1 cellular context compared by ENCODE assay signal in the genomic region with DNA sequence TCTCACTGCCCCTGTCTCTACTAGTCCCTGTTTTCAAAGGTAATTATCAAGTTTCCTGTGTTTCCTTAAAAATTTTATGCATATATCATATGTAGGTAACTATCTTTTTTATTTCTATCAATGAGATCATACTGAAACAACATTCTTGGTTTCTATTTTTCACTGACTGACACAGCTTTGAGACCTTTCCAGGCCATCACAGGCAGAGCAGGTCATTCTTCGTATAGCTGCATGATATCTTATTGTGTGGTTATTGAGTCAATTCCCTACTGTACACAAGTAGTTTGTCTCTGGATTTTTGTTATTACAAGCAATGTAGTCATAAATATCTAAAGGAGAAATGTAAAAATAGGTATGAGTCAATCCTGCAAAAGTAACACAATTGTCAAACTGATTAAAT.
A peak's percentile ranks its signal among the peaks of the same experiment; 100 is the strongest.
TF ChIP-seq lines count a peak whose summit lies in the region.

No MANE protein-coding gene starts in this region.

TF ChIP-seq in GM12878, 131 proteins besides CTCF, POLR2A, EP300 and RAD21 (continued from another document):
- TF ChIP-seq SP1 (IDR thresholded peaks at IDR 0.05; ENCODE audit: low read depth, low read length) (no peak), ZBED1 (IDR thresholded peaks at IDR 0.05; ENCODE audit: borderline replicate concordance) (no peak), HDAC6 (IDR thresholded peaks at IDR 0.05; ENCODE audit: unreplicated experiment) (no peak), MYB (IDR thresholded peaks at IDR 0.05; ENCODE audit: borderline replicate concordance, low read depth, low read length) (no peak), CHD2 (IDR thresholded peaks at IDR 0.05; ENCODE audit: borderline replicate concordance, low read depth, low read length) (no peak), SPI1 (IDR thresholded peaks at IDR 0.05; ENCODE audit: borderline replicate concordance, insufficient read depth, low read depth, low read length) (no peak), MEF2B (IDR thresholded peaks at IDR 0.05; ENCODE audit: partially characterized antibody, poor library complexity, severe bottlenecking) (no peak), CBX3 (IDR thresholded peaks at IDR 0.05; ENCODE audit: borderline replicate concordance, low read depth) (no peak), CBX5 (IDR thresholded peaks at IDR 0.05; ENCODE audit: low read depth) (no peak), RCOR1 (conservative IDR thresholded peaks at IDR 0.05; ENCODE audit: low read depth, low read length) (no peak), GABPA (IDR thresholded peaks at IDR 0.05; ENCODE audit: low read depth) (no peak), TAF1 (IDR thresholded peaks at IDR 0.05; ENCODE audit: borderline replicate concordance, low read depth, low read length) (no peak), BRCA1 (IDR thresholded peaks at IDR 0.05; ENCODE audit: low read depth, low read length) (no peak), SMC3 (IDR thresholded peaks at IDR 0.05; ENCODE audit: borderline replicate concordance, low read length) (no peak), CBFB (IDR thresholded peaks at IDR 0.05; ENCODE audit: low read depth) (no peak), CHD1 (IDR thresholded peaks at IDR 0.05; ENCODE audit: low read depth, low read length) (no peak), STAT3 (IDR thresholded peaks at IDR 0.05; ENCODE audit: low read depth, low read length) (no peak), ZNF274 (IDR thresholded peaks at IDR 0.05; ENCODE audit: insufficient read depth, insufficient read length) (no peak), ATF7 (IDR thresholded peaks at IDR 0.05; ENCODE audit: low read depth) (peak; percentile 54), NFIC (IDR thresholded peaks at IDR 0.05; ENCODE audit: low read depth, low read length) (peak; percentile 73; the same call in 1 of the 2 replicates), ESRRA (IDR thresholded peaks at IDR 0.05; ENCODE audit: low read length) (no peak), MTA2 (IDR thresholded peaks at IDR 0.05; ENCODE audit: low read depth) (no peak), ZNF207 (IDR thresholded peaks at IDR 0.05; ENCODE audit: borderline replicate concordance) (no peak)
- TF ChIP-seq, protein P1, sequence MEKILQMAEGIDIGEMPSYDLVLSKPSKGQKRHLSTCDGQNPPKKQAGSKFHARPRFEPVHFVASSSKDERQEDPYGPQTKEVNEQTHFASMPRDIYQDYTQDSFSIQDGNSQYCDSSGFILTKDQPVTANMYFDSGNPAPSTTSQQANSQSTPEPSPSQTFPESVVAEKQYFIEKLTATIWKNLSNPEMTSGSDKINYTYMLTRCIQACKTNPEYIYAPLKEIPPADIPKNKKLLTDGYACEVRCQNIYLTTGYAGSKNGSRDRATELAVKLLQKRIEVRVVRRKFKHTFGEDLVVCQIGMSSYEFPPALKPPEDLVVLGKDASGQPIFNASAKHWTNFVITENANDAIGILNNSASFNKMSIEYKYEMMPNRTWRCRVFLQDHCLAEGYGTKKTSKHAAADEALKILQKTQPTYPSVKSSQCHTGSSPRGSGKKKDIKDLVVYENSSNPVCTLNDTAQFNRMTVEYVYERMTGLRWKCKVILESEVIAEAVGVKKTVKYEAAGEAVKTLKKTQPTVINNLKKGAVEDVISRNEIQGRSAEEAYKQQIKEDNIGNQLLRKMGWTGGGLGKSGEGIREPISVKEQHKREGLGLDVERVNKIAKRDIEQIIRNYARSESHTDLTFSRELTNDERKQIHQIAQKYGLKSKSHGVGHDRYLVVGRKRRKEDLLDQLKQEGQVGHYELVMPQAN (conservative IDR thresholded peaks at IDR 0.05), result no peak
- TF ChIP-seq, protein P2, sequence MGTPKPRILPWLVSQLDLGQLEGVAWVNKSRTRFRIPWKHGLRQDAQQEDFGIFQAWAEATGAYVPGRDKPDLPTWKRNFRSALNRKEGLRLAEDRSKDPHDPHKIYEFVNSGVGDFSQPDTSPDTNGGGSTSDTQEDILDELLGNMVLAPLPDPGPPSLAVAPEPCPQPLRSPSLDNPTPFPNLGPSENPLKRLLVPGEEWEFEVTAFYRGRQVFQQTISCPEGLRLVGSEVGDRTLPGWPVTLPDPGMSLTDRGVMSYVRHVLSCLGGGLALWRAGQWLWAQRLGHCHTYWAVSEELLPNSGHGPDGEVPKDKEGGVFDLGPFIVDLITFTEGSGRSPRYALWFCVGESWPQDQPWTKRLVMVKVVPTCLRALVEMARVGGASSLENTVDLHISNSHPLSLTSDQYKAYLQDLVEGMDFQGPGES (IDR thresholded peaks at IDR 0.05), result no peak
- TF ChIP-seq, protein P3, sequence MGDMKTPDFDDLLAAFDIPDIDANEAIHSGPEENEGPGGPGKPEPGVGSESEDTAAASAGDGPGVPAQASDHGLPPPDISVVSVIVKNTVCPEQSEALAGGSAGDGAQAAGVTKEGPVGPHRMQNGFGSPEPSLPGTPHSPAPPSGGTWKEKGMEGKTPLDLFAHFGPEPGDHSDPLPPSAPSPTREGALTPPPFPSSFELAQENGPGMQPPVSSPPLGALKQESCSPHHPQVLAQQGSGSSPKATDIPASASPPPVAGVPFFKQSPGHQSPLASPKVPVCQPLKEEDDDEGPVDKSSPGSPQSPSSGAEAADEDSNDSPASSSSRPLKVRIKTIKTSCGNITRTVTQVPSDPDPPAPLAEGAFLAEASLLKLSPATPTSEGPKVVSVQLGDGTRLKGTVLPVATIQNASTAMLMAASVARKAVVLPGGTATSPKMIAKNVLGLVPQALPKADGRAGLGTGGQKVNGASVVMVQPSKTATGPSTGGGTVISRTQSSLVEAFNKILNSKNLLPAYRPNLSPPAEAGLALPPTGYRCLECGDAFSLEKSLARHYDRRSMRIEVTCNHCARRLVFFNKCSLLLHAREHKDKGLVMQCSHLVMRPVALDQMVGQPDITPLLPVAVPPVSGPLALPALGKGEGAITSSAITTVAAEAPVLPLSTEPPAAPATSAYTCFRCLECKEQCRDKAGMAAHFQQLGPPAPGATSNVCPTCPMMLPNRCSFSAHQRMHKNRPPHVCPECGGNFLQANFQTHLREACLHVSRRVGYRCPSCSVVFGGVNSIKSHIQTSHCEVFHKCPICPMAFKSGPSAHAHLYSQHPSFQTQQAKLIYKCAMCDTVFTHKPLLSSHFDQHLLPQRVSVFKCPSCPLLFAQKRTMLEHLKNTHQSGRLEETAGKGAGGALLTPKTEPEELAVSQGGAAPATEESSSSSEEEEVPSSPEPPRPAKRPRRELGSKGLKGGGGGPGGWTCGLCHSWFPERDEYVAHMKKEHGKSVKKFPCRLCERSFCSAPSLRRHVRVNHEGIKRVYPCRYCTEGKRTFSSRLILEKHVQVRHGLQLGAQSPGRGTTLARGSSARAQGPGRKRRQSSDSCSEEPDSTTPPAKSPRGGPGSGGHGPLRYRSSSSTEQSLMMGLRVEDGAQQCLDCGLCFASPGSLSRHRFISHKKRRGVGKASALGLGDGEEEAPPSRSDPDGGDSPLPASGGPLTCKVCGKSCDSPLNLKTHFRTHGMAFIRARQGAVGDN (IDR thresholded peaks at IDR 0.05), result no peak
- TF ChIP-seq, protein P4, sequence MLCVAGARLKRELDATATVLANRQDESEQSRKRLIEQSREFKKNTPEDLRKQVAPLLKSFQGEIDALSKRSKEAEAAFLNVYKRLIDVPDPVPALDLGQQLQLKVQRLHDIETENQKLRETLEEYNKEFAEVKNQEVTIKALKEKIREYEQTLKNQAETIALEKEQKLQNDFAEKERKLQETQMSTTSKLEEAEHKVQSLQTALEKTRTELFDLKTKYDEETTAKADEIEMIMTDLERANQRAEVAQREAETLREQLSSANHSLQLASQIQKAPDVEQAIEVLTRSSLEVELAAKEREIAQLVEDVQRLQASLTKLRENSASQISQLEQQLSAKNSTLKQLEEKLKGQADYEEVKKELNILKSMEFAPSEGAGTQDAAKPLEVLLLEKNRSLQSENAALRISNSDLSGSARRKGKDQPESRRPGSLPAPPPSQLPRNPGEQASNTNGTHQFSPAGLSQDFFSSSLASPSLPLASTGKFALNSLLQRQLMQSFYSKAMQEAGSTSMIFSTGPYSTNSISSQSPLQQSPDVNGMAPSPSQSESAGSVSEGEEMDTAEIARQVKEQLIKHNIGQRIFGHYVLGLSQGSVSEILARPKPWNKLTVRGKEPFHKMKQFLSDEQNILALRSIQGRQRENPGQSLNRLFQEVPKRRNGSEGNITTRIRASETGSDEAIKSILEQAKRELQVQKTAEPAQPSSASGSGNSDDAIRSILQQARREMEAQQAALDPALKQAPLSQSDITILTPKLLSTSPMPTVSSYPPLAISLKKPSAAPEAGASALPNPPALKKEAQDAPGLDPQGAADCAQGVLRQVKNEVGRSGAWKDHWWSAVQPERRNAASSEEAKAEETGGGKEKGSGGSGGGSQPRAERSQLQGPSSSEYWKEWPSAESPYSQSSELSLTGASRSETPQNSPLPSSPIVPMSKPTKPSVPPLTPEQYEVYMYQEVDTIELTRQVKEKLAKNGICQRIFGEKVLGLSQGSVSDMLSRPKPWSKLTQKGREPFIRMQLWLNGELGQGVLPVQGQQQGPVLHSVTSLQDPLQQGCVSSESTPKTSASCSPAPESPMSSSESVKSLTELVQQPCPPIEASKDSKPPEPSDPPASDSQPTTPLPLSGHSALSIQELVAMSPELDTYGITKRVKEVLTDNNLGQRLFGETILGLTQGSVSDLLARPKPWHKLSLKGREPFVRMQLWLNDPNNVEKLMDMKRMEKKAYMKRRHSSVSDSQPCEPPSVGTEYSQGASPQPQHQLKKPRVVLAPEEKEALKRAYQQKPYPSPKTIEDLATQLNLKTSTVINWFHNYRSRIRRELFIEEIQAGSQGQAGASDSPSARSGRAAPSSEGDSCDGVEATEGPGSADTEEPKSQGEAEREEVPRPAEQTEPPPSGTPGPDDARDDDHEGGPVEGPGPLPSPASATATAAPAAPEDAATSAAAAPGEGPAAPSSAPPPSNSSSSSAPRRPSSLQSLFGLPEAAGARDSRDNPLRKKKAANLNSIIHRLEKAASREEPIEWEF (IDR thresholded peaks at IDR 0.05; ENCODE audit: insufficient replicate concordance, low read depth, low read length), result no peak
- TF ChIP-seq, protein P5, sequence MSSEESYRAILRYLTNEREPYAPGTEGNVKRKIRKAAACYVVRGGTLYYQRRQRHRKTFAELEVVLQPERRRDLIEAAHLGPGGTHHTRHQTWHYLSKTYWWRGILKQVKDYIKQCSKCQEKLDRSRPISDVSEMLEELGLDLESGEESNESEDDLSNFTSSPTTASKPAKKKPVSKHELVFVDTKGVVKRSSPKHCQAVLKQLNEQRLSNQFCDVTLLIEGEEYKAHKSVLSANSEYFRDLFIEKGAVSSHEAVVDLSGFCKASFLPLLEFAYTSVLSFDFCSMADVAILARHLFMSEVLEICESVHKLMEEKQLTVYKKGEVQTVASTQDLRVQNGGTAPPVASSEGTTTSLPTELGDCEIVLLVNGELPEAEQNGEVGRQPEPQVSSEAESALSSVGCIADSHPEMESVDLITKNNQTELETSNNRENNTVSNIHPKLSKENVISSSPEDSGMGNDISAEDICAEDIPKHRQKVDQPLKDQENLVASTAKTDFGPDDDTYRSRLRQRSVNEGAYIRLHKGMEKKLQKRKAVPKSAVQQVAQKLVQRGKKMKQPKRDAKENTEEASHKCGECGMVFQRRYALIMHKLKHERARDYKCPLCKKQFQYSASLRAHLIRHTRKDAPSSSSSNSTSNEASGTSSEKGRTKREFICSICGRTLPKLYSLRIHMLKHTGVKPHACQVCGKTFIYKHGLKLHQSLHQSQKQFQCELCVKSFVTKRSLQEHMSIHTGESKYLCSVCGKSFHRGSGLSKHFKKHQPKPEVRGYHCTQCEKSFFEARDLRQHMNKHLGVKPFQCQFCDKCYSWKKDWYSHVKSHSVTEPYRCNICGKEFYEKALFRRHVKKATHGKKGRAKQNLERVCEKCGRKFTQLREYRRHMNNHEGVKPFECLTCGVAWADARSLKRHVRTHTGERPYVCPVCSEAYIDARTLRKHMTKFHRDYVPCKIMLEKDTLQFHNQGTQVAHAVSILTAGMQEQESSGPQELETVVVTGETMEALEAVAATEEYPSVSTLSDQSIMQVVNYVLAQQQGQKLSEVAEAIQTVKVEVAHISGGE (CRISPR knock-in tag; IDR thresholded peaks at IDR 0.05), result no peak
- TF ChIP-seq, protein P6, sequence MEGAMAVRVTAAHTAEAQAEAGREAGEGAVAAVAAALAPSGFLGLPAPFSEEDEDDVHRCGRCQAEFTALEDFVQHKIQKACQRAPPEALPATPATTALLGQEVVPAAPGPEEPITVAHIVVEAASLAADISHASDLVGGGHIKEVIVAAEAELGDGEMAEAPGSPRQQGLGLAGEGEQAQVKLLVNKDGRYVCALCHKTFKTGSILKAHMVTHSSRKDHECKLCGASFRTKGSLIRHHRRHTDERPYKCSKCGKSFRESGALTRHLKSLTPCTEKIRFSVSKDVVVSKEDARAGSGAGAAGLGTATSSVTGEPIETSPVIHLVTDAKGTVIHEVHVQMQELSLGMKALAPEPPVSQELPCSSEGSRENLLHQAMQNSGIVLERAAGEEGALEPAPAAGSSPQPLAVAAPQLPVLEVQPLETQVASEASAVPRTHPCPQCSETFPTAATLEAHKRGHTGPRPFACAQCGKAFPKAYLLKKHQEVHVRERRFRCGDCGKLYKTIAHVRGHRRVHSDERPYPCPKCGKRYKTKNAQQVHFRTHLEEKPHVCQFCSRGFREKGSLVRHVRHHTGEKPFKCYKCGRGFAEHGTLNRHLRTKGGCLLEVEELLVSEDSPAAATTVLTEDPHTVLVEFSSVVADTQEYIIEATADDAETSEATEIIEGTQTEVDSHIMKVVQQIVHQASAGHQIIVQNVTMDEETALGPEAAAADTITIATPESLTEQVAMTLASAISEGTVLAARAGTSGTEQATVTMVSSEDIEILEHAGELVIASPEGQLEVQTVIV (IDR thresholded peaks at IDR 0.05; ENCODE audit: borderline replicate concordance, partially characterized antibody), result no peak
TF ChIP-seq in GM12878: peak in this region for 10.
